Comparison of ENCODE assay signal across 22 cellular contexts in the genomic region with DNA sequence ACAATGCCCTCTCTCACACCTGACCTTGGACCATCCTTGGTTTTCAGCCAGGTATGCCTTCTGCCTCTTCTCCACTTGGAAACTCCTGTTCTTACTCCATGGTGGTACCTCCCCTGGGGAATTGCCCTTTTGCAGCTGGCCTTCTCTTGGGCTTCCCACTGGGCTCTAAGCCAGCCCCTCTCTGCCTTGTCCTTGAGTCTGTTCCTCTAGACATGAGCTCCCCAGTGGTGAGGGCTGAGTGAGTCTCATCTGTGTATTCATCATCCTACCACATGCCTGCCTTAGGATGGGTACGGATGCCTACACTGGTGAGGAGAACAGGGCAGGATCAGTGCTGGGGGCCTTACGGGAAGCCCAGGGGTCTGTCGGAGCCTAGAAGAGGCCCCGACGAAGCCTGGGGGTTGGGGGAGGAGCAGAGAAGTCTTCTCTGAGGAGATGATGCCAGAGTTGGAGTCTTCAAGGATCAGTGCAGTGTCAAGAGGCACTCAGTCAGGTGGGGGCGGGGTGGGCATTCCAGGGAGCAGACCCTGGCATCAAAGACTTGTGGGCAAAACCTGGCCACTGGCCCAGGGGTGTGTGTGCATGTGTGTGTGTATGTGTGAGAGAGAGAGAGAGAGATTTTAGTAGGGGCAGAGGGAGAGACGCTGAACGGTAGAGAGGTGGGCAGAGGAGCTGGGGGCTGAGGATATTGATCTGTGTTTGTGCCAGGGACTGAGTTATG. TPM values are rescaled to one million over a fixed set of nuclear protein-coding genes. Genes with fewer than 3 reads are reported as not detected.
DNase-seq lines count a peak whose midpoint lies in the region; ATAC-seq and TF ChIP-seq lines count a peak whose summit lies in the region.
"Had no signal": no experiment of that assay in that cellular context is flagged by ENCODE, and none has a peak within 500 bp of the region (broad histone marks: within the 10 kb centered on the region; RNA-seq: fewer than 3 reads in every experiment).

No MANE protein-coding gene starts in this region.

- no peaks in the 10 kb centered on the region for H3K9me3 ChIP-seq in prostate gland
- H3K9me3 ChIP-seq: mucosa of descending colon had no signal

- 64% methylated on average over 8 of the region's 8 CpGs for WGBS in prostate gland

- peak overlapping the region; percentile 14 for H3K27ac Mint-ChIP-seq in stimulated activated naive B cell treated with anti-CD40 and anti-IgM and Interleukin-4, amounts not matched to agents 10 μg/mL and 1 μg/mL and 100 μg/mL, for 72 hours
- H3K27ac Mint-ChIP-seq: activated CD4-positive, alpha-beta T cell treated with anti-CD3 and anti-CD28 coated beads, Interleukin-2, amount 10 ng/mL, durations not matched to agents 7 days and 5 days; activated naive CD8-positive, alpha-beta T cell; activated T-cell treated with anti-CD3 and anti-CD28 coated beads, Interleukin-2, amount 50 U/mL, for 24 hours; B cell; CD8-positive, alpha-beta T cell; natural killer cell treated with Interleukin-12 subunit alpha and Interleukin-12 subunit beta and Interleukin-15 and Interleukin-18, amount 100 ng/mL, for 72 hours; WTC11 had no signal

- peaks cover 20 to 44% of the 10 kb centered on the region in 2 donors for H3K4me1 Mint-ChIP-seq in stimulated activated naive B cell treated with anti-CD40 and anti-IgM and Interleukin-4, amounts not matched to agents 10 μg/mL and 1 μg/mL and 100 μg/mL, for 72 hours
- H3K4me1 Mint-ChIP-seq: activated CD4-positive, alpha-beta T cell treated with anti-CD3 and anti-CD28 coated beads, Interleukin-2, amount 10 ng/mL, durations not matched to agents 7 days and 5 days had no signal

- DNase-seq in NCI-H524 (lab: John Stamatoyannopoulos, UW): peak; percentile 37 to 59
- no peak for DNase-seq in NCI-H524 treated with DMSO at 0.1 percent for 48 hours (lab: John Stamatoyannopoulos, UW)
- peak; percentile 8 for DNase-seq in GM20000 (ENCODE audit: low spot score)
- DNase-seq in astrocyte of the hippocampus (ENCODE audit: low read depth, low spot score): peak; percentile 38
- DNase-seq in stimulated activated naive B cell treated with anti-CD40 and anti-IgM and Interleukin-4, amounts not matched to agents 10 μg/mL and 1 μg/mL and 100 μg/mL, for 72 hours: no peak
- DNase-seq in NCI-H226: no peak
- DNase-seq in prostate gland (ENCODE audit: low spot score): no peak
- DNase-seq in activated CD4-positive, alpha-beta T cell treated with anti-CD3 and anti-CD28 coated beads for 1 hour: no peak
- DNase-seq: MV-4-11, NCI-H1436 treated with DMSO at 0.1 percent for 48 hours had no signal

- TF ChIP-seq CTCF in GM20000 (IDR thresholded peaks at IDR 0.05; ENCODE audit: extremely low read depth, missing control alignments) (no peak), prostate gland (IDR thresholded peaks at IDR 0.05) (no peak)

- H3K4me3 ChIP-seq in prostate gland: no peak overlapping the region
- H3K4me3 ChIP-seq: mucosa of descending colon had no signal

- no peak for TF ChIP-seq POLR2A in prostate gland (IDR thresholded peaks at IDR 0.05)

- intact Hi-C loops in prostate gland (cut with DNase I): loop anchor here (5.0 to 10.0 kb wide), 3 partner anchors 83 to 886 kb away; a partner anchor contains a TSS

- peaks cover 48 to 49% of the 10 kb centered on the region in 2 donors for H3K36me3 Mint-ChIP-seq in stimulated activated naive B cell treated with anti-CD40 and anti-IgM and Interleukin-4, amounts not matched to agents 10 μg/mL and 1 μg/mL and 100 μg/mL, for 72 hours
- H3K36me3 Mint-ChIP-seq: activated naive CD8-positive, alpha-beta T cell; CD8-positive, alpha-beta T cell; natural killer cell treated with Interleukin-12 subunit alpha and Interleukin-12 subunit beta and Interleukin-15 and Interleukin-18, amount 100 ng/mL, for 72 hours; WTC11 had no signal

- no peak for ATAC-seq in stimulated activated naive B cell treated with anti-CD40 and anti-IgM and Interleukin-4, amounts not matched to agents 10 μg/mL and 1 μg/mL and 100 μg/mL, for 72 hours (replicated peaks)

- peaks cover 0 to 5% of the 10 kb centered on the region in 2 donors for H3K27me3 Mint-ChIP-seq in stimulated activated naive B cell treated with anti-CD40 and anti-IgM and Interleukin-4, amounts not matched to agents 10 μg/mL and 1 μg/mL and 100 μg/mL, for 72 hours

- H3K27me3 ChIP-seq in prostate gland (replicated peaks; ENCODE audit: insufficient read depth): no peaks in the 10 kb centered on the region

- H3K4me3 Mint-ChIP-seq in stimulated activated naive B cell treated with anti-CD40 and anti-IgM and Interleukin-4, amounts not matched to agents 10 μg/mL and 1 μg/mL and 100 μg/mL, for 72 hours: no peak overlapping the region
- H3K4me3 Mint-ChIP-seq: activated CD4-positive, alpha-beta T cell treated with anti-CD3 and anti-CD28 coated beads, Interleukin-2, amount 10 ng/mL, durations not matched to agents 7 days and 5 days; activated naive CD8-positive, alpha-beta T cell; activated T-cell treated with anti-CD3 and anti-CD28 coated beads, Interleukin-2, amount 50 U/mL, for 24 hours; B cell; CD8-positive, alpha-beta T cell; natural killer cell treated with Interleukin-12 subunit alpha and Interleukin-12 subunit beta and Interleukin-15 and Interleukin-18, amount 100 ng/mL, for 72 hours; WTC11 had no signal

- H3K9me3 Mint-ChIP-seq in stimulated activated naive B cell treated with anti-CD40 and anti-IgM and Interleukin-4, amounts not matched to agents 10 μg/mL and 1 μg/mL and 100 μg/mL, for 72 hours: no peaks in the 10 kb centered on the region
- H3K9me3 Mint-ChIP-seq: activated CD4-positive, alpha-beta T cell treated with anti-CD3 and anti-CD28 coated beads, Interleukin-2, amount 10 ng/mL, durations not matched to agents 7 days and 5 days; activated T-cell treated with anti-CD3 and anti-CD28 coated beads, Interleukin-2, amount 50 U/mL, for 24 hours; CD8-positive, alpha-beta T cell; natural killer cell treated with Interleukin-12 subunit alpha and Interleukin-12 subunit beta and Interleukin-15 and Interleukin-18, amount 100 ng/mL, for 72 hours; WTC11 had no signal

- H3K27ac ChIP-seq in prostate gland: no peak overlapping the region

- no peaks in the 10 kb centered on the region for H3K4me1 ChIP-seq in prostate gland (replicated peaks)

- no peaks in the 10 kb centered on the region for H3K36me3 ChIP-seq in prostate gland

RNA-seq across cellular contexts. Expression of a gene that starts 5.2 kb away (rescaled TPM):
- total RNA-seq in prostate gland: 1 to 10 TPM in 1 of 2 donors, not detected in 1; 1.7 TPM
- total RNA-seq: activated CD4-positive, alpha-beta T cell treated with anti-CD3 and anti-CD28 coated beads, Interleukin-2, amount 10 ng/mL, durations not matched to agents 7 days and 5 days; activated CD8-positive, alpha-beta memory T cell treated with anti-CD3 and anti-CD28 coated beads for 36 hours; CD8-positive, alpha-beta T cell; endothelial cell of umbilical vein; LHCN-M2; lung microvascular endothelial cell; natural killer cell treated with Interleukin-12 subunit alpha and Interleukin-12 subunit beta and Interleukin-15 and Interleukin-18, amount 100 ng/mL, for 72 hours had no signal

Comparison
In these comparisons a context has a peak if more than half of its experiments do, and no peak if none do; other contexts are left out.
1. DNase-seq: peak in NCI-H524 (2 of 2), GM20000 (single experiment) and astrocyte of the hippocampus (single experiment); none in NCI-H524 treated with DMSO at 0.1 percent for 48 hours (single experiment), stimulated activated naive B cell treated with anti-CD40 and anti-IgM and Interleukin-4, amounts not matched to agents 10 μg/mL and 1 μg/mL and 100 μg/mL, for 72 hours (single experiment), NCI-H226 (single experiment), prostate gland (single experiment) and activated CD4-positive, alpha-beta T cell treated with anti-CD3 and anti-CD28 coated beads for 1 hour (single experiment).